ENCODE assay signal across 1 cellular context in the genomic region with DNA sequence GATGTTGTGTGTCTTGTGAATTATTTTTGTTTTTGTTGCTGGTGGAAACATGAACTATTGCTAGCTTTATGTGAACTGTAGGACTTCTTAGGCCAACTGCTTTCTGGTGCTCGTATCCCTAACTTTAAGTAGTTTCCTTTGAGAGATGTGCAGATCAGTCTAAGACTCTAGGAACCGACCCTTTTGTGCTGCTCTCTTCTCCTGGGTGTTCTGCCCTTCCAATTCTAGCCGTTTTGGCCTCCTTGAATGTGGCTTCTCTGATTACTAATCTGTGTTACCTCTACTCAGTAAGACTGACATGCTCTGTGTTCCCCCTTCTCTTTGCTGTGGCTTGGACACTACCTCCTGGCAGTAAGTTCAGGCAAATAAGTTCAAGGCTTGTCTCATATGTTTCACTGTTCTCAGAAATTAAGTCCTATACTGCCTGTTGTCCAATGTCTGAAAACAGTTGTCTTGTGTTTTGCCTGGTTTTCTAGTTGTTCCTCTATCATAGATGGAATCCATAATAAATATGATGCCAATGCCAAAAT.
A peak's percentile ranks its signal among the peaks of the same experiment; 100 is the strongest.
TF ChIP-seq lines count a peak whose summit lies in the region.

No MANE protein-coding gene starts in this region.

TF ChIP-seq in GM12878, 131 proteins besides CTCF, POLR2A, EP300 and RAD21 (continued from another document):
- TF ChIP-seq RUNX3 (IDR thresholded peaks at IDR 0.05; ENCODE audit: low read length) (peak; percentile 56), POLR2AphosphoS5 (IDR thresholded peaks at IDR 0.05; ENCODE audit: low read length) (no peak), ZBED1 (IDR thresholded peaks at IDR 0.05; ENCODE audit: borderline replicate concordance) (no peak)
- TF ChIP-seq, protein P1, sequence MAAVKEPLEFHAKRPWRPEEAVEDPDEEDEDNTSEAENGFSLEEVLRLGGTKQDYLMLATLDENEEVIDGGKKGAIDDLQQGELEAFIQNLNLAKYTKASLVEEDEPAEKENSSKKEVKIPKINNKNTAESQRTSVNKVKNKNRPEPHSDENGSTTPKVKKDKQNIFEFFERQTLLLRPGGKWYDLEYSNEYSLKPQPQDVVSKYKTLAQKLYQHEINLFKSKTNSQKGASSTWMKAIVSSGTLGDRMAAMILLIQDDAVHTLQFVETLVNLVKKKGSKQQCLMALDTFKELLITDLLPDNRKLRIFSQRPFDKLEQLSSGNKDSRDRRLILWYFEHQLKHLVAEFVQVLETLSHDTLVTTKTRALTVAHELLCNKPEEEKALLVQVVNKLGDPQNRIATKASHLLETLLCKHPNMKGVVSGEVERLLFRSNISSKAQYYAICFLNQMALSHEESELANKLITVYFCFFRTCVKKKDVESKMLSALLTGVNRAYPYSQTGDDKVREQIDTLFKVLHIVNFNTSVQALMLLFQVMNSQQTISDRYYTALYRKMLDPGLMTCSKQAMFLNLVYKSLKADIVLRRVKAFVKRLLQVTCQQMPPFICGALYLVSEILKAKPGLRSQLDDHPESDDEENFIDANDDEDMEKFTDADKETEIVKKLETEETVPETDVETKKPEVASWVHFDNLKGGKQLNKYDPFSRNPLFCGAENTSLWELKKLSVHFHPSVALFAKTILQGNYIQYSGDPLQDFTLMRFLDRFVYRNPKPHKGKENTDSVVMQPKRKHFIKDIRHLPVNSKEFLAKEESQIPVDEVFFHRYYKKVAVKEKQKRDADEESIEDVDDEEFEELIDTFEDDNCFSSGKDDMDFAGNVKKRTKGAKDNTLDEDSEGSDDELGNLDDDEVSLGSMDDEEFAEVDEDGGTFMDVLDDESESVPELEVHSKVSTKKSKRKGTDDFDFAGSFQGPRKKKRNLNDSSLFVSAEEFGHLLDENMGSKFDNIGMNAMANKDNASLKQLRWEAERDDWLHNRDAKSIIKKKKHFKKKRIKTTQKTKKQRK (IDR thresholded peaks at IDR 0.05; ENCODE audit: low read depth, low read length) = no peak
TF ChIP-seq in GM12878: peak in this region for 2.
